ENCODE assay signal across 1 cellular context in genomic region chr13:48303331-48304131, GRCh38.
TF ChIP-seq lines count a peak whose summit lies in the region.

TSS of gene RB1 (plus strand) at chr13:48303751. CDS start at chr13:48303913, 162 bp downstream.

TF ChIP-seq in HepG2, 621 proteins besides CTCF, POLR2A, EP300 and RAD21 (continued from another document and continues in another):
- TF ChIP-seq, protein P1, sequence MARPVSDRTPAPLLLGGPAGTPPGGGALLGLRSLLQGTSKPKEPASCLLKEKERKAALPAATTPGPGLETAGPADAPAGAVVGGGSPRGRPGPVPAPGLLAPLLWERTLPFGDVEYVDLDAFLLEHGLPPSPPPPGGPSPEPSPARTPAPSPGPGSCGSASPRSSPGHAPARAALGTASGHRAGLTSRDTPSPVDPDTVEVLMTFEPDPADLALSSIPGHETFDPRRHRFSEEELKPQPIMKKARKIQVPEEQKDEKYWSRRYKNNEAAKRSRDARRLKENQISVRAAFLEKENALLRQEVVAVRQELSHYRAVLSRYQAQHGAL (CRISPR knock-in tag; IDR thresholded peaks at IDR 0.05; ENCODE audit: not compliant biosample characterization), result no peak
- TF ChIP-seq, protein P2, sequence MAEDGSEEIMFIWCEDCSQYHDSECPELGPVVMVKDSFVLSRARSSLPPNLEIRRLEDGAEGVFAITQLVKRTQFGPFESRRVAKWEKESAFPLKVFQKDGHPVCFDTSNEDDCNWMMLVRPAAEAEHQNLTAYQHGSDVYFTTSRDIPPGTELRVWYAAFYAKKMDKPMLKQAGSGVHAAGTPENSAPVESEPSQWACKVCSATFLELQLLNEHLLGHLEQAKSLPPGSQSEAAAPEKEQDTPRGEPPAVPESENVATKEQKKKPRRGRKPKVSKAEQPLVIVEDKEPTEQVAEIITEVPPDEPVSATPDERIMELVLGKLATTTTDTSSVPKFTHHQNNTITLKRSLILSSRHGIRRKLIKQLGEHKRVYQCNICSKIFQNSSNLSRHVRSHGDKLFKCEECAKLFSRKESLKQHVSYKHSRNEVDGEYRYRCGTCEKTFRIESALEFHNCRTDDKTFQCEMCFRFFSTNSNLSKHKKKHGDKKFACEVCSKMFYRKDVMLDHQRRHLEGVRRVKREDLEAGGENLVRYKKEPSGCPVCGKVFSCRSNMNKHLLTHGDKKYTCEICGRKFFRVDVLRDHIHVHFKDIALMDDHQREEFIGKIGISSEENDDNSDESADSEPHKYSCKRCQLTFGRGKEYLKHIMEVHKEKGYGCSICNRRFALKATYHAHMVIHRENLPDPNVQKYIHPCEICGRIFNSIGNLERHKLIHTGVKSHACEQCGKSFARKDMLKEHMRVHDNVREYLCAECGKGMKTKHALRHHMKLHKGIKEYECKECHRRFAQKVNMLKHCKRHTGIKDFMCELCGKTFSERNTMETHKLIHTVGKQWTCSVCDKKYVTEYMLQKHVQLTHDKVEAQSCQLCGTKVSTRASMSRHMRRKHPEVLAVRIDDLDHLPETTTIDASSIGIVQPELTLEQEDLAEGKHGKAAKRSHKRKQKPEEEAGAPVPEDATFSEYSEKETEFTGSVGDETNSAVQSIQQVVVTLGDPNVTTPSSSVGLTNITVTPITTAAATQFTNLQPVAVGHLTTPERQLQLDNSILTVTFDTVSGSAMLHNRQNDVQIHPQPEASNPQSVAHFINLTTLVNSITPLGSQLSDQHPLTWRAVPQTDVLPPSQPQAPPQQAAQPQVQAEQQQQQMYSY (CRISPR knock-in tag; IDR thresholded peaks at IDR 0.05), result no peak
- TF ChIP-seq FOXC1 (CRISPR knock-in tag; IDR thresholded peaks at IDR 0.05; ENCODE audit: borderline replicate concordance) (no peak), MEIS2 (CRISPR knock-in tag; IDR thresholded peaks at IDR 0.05) (peak; percentile 14; the same call in 1 of the 2 replicates), SIX4 (CRISPR knock-in tag; IDR thresholded peaks at IDR 0.05) (no peak), MAZ (IDR thresholded peaks at IDR 0.05; ENCODE audit: borderline replicate concordance, low read depth, low read length) (peak; percentile 70; the same call in 1 of the 2 replicates), MAZ (CRISPR knock-in tag; IDR thresholded peaks at IDR 0.05; ENCODE audit: low read depth) (peak; percentile 80; the same call in 1 of the 2 replicates), ZFAT (CRISPR knock-in tag; conservative IDR thresholded peaks at IDR 0.05) (no peak), TBX2 (CRISPR knock-in tag; IDR thresholded peaks at IDR 0.05; ENCODE audit: borderline replicate concordance) (peak; percentile 58; the same call in 1 of the 2 replicates), SMAD1 (CRISPR knock-in tag; IDR thresholded peaks at IDR 0.05; ENCODE audit: borderline replicate concordance, low read depth) (no peak), GPN1 (CRISPR knock-in tag; IDR thresholded peaks at IDR 0.05; ENCODE audit: borderline replicate concordance) (no peak), CBX5 (CRISPR knock-in tag; IDR thresholded peaks at IDR 0.05; ENCODE audit: borderline replicate concordance) (no peak), DNMT3B (CRISPR knock-in tag; conservative IDR thresholded peaks at IDR 0.05) (no peak), ZNF556 (CRISPR knock-in tag; IDR thresholded peaks at IDR 0.05; ENCODE audit: borderline replicate concordance) (peak; percentile 42; the same call in 1 of the 2 replicates), ZNF563 (CRISPR knock-in tag; IDR thresholded peaks at IDR 0.05) (no peak; the same call in 1 of the 2 replicates), ETV6 (CRISPR knock-in tag; conservative IDR thresholded peaks at IDR 0.05) (no peak), KDM1A (CRISPR knock-in tag; IDR thresholded peaks at IDR 0.05) (no peak), ZNF354B (CRISPR knock-in tag; IDR thresholded peaks at IDR 0.05) (no peak), ZSCAN29 (CRISPR knock-in tag; conservative IDR thresholded peaks at IDR 0.05) (no peak), ZNF17 (CRISPR knock-in tag; IDR thresholded peaks at IDR 0.05) (no peak), ZNF598 (CRISPR knock-in tag; IDR thresholded peaks at IDR 0.05; ENCODE audit: borderline replicate concordance) (no peak), ZNF607 (CRISPR knock-in tag; IDR thresholded peaks at IDR 0.05; ENCODE audit: borderline replicate concordance) (no peak), ZBTB20 (CRISPR knock-in tag; IDR thresholded peaks at IDR 0.05; ENCODE audit: borderline replicate concordance, low read depth) (no peak), AHR (CRISPR knock-in tag; IDR thresholded peaks at IDR 0.05) (peak; percentile 65; the same call in 1 of the 2 replicates), KLF13 (CRISPR knock-in tag; IDR thresholded peaks at IDR 0.05) (no peak), TCF7 (IDR thresholded peaks at IDR 0.05; ENCODE audit: low read depth) (no peak), FOXK1 (CRISPR knock-in tag; IDR thresholded peaks at IDR 0.05; ENCODE audit: borderline replicate concordance, low read depth) (0 out of 2 replicates have a peak, but pooled peaks have one; percentile 44), KDM5A (IDR thresholded peaks at IDR 0.05; ENCODE audit: borderline replicate concordance, low read length) (peak; percentile 82; the same call in 1 of the 2 replicates), ZNF350 (CRISPR knock-in tag; IDR thresholded peaks at IDR 0.05; ENCODE audit: borderline replicate concordance, low read depth) (no peak; the same call in 1 of the 2 replicates), HNRNPLL (IDR thresholded peaks at IDR 0.05; ENCODE audit: low read depth, low read length, poor library complexity, severe bottlenecking) (peak; percentile 76), ATF7-NPFF (CRISPR knock-in tag; IDR thresholded peaks at IDR 0.05; ENCODE audit: low read depth) (no peak), NR2F6 (IDR thresholded peaks at IDR 0.05) (no peak), NR2F6 (CRISPR knock-in tag; IDR thresholded peaks at IDR 0.05) (no peak), ELF1 (CRISPR knock-in tag; IDR thresholded peaks at IDR 0.05) (no peak; the same call in 1 of the 2 replicates), ZNF451 (CRISPR knock-in tag; IDR thresholded peaks at IDR 0.05) (0 out of 2 replicates have a peak, but pooled peaks have one; percentile 38), NCOR1 (IDR thresholded peaks at IDR 0.05; ENCODE audit: borderline replicate concordance, low read length) (peak; percentile 9; the same call in 1 of the 2 replicates), SPEN (CRISPR knock-in tag; IDR thresholded peaks at IDR 0.05; ENCODE audit: low read depth) (peak; percentile 78; the same call in 1 of the 2 replicates), IKZF4 (CRISPR knock-in tag; IDR thresholded peaks at IDR 0.05; ENCODE audit: borderline replicate concordance, low read depth, not compliant biosample characterization) (peak; percentile 17), AGO1 (IDR thresholded peaks at IDR 0.05; ENCODE audit: low read depth, low read length, poor library complexity, severe bottlenecking) (peak; percentile 57), ARID2 (CRISPR knock-in tag; IDR thresholded peaks at IDR 0.05; ENCODE audit: borderline replicate concordance) (no peak; the same call in 1 of the 2 replicates), SRSF1 (optimal IDR thresholded peaks at IDR 0.05; ENCODE audit: low read depth, low read length) (peak; percentile 18), SP1 (IDR thresholded peaks at IDR 0.05) (no peak), SP1 (CRISPR knock-in tag; IDR thresholded peaks at IDR 0.05) (0 out of 2 replicates have a peak, but pooled peaks have one; percentile 20), ZNF10 (CRISPR knock-in tag; IDR thresholded peaks at IDR 0.05; ENCODE audit: borderline replicate concordance, low read depth) (no peak), TIGD3 (CRISPR knock-in tag; IDR thresholded peaks at IDR 0.05; ENCODE audit: borderline replicate concordance) (no peak)
- TF ChIP-seq, protein P3, sequence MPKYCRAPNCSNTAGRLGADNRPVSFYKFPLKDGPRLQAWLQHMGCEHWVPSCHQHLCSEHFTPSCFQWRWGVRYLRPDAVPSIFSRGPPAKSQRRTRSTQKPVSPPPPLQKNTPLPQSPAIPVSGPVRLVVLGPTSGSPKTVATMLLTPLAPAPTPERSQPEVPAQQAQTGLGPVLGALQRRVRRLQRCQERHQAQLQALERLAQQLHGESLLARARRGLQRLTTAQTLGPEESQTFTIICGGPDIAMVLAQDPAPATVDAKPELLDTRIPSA (CRISPR knock-in tag; IDR thresholded peaks at IDR 0.05; ENCODE audit: borderline replicate concordance), result no peak
- TF ChIP-seq, protein P4, sequence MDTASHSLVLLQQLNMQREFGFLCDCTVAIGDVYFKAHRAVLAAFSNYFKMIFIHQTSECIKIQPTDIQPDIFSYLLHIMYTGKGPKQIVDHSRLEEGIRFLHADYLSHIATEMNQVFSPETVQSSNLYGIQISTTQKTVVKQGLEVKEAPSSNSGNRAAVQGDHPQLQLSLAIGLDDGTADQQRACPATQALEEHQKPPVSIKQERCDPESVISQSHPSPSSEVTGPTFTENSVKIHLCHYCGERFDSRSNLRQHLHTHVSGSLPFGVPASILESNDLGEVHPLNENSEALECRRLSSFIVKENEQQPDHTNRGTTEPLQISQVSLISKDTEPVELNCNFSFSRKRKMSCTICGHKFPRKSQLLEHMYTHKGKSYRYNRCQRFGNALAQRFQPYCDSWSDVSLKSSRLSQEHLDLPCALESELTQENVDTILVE (CRISPR knock-in tag; IDR thresholded peaks at IDR 0.05), result peak; percentile 88; the same call in 1 of the 2 replicates
- TF ChIP-seq, protein P5, sequence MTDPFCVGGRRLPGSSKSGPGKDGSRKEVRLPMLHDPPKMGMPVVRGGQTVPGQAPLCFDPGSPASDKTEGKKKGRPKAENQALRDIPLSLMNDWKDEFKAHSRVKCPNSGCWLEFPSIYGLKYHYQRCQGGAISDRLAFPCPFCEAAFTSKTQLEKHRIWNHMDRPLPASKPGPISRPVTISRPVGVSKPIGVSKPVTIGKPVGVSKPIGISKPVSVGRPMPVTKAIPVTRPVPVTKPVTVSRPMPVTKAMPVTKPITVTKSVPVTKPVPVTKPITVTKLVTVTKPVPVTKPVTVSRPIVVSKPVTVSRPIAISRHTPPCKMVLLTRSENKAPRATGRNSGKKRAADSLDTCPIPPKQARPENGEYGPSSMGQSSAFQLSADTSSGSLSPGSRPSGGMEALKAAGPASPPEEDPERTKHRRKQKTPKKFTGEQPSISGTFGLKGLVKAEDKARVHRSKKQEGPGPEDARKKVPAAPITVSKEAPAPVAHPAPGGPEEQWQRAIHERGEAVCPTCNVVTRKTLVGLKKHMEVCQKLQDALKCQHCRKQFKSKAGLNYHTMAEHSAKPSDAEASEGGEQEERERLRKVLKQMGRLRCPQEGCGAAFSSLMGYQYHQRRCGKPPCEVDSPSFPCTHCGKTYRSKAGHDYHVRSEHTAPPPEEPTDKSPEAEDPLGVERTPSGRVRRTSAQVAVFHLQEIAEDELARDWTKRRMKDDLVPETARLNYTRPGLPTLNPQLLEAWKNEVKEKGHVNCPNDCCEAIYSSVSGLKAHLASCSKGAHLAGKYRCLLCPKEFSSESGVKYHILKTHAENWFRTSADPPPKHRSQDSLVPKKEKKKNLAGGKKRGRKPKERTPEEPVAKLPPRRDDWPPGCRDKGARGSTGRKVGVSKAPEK (CRISPR knock-in tag; IDR thresholded peaks at IDR 0.05; ENCODE audit: borderline replicate concordance), result no peak
- TF ChIP-seq, protein P6, sequence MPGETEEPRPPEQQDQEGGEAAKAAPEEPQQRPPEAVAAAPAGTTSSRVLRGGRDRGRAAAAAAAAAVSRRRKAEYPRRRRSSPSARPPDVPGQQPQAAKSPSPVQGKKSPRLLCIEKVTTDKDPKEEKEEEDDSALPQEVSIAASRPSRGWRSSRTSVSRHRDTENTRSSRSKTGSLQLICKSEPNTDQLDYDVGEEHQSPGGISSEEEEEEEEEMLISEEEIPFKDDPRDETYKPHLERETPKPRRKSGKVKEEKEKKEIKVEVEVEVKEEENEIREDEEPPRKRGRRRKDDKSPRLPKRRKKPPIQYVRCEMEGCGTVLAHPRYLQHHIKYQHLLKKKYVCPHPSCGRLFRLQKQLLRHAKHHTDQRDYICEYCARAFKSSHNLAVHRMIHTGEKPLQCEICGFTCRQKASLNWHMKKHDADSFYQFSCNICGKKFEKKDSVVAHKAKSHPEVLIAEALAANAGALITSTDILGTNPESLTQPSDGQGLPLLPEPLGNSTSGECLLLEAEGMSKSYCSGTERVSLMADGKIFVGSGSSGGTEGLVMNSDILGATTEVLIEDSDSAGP (CRISPR knock-in tag; IDR thresholded peaks at IDR 0.05; ENCODE audit: borderline replicate concordance), result peak; percentile 68; the same call in 1 of the 2 replicates
- TF ChIP-seq, protein P7, sequence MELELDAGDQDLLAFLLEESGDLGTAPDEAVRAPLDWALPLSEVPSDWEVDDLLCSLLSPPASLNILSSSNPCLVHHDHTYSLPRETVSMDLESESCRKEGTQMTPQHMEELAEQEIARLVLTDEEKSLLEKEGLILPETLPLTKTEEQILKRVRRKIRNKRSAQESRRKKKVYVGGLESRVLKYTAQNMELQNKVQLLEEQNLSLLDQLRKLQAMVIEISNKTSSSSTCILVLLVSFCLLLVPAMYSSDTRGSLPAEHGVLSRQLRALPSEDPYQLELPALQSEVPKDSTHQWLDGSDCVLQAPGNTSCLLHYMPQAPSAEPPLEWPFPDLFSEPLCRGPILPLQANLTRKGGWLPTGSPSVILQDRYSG (CRISPR knock-in tag; IDR thresholded peaks at IDR 0.05), result no peak
- TF ChIP-seq, protein P8, sequence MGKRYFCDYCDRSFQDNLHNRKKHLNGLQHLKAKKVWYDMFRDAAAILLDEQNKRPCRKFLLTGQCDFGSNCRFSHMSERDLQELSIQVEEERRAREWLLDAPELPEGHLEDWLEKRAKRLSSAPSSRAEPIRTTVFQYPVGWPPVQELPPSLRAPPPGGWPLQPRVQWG (CRISPR knock-in tag; IDR thresholded peaks at IDR 0.05; ENCODE audit: borderline replicate concordance, low read depth), result no peak
- TF ChIP-seq, protein P9, sequence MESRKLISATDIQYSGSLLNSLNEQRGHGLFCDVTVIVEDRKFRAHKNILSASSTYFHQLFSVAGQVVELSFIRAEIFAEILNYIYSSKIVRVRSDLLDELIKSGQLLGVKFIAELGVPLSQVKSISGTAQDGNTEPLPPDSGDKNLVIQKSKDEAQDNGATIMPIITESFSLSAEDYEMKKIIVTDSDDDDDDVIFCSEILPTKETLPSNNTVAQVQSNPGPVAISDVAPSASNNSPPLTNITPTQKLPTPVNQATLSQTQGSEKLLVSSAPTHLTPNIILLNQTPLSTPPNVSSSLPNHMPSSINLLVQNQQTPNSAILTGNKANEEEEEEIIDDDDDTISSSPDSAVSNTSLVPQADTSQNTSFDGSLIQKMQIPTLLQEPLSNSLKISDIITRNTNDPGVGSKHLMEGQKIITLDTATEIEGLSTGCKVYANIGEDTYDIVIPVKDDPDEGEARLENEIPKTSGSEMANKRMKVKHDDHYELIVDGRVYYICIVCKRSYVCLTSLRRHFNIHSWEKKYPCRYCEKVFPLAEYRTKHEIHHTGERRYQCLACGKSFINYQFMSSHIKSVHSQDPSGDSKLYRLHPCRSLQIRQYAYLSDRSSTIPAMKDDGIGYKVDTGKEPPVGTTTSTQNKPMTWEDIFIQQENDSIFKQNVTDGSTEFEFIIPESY (CRISPR knock-in tag; IDR thresholded peaks at IDR 0.05), result no peak
